Comparison of ENCODE assay signal across 3 cellular contexts in genomic region chr11:22390283-22390655, GRCh38. TPM values are rescaled to one million over a fixed set of nuclear protein-coding genes. Genes with fewer than 3 reads are reported as not detected.
"Had no signal": no experiment of that assay in that cellular context is flagged by ENCODE, and none has a peak within 500 bp of the region (broad histone marks: within the 10 kb centered on the region; RNA-seq: fewer than 3 reads in every experiment).

No MANE protein-coding gene starts in this region.

- H3K4me3 ChIP-seq: GM12878 had no signal

- DNase-seq: GDM1, GF-D8 had no signal

RNA-seq across cellular contexts. Expression of gene SLC17A6, which starts 52.1 kb away (rescaled TPM):
- total RNA-seq: GM12878 had no signal
- polyA plus RNA-seq: GM12878 had no signal
